In genomic region chr4:172982151-172982590, GRCh38 we compare ENCODE assay signal across 7 cellular contexts.
DNase-seq lines count a peak whose midpoint lies in the region; ATAC-seq, FAIRE-seq and TF ChIP-seq lines count a peak whose summit lies in the region.

No MANE protein-coding gene starts in this region.

- peaks cover 6% of the 10 kb centered on the region for H3K9me3 Mint-ChIP-seq in chondrocyte (ENCODE audit: low read depth)

- H3K4me1 Mint-ChIP-seq in chondrocyte (ENCODE audit: low read depth): peaks cover 20% of the 10 kb centered on the region

- TF ChIP-seq EP300 in stomach (IDR thresholded peaks at IDR 0.05): no peak

- WGBS in stomach, 5 donors: 11 to 38% (median 18%) methylated on average over 2 of the region's 2 CpGs

- no peak overlapping the region for H3K4me3 Mint-ChIP-seq in chondrocyte (ENCODE audit: unreplicated experiment)

- intact Hi-C loops in stomach (cut with DNase I; ENCODE audit: low total_unique reads): no loop called here

- ATAC-seq in HG02938 (IDR thresholded peaks at IDR 0.05; ENCODE audit: unreplicated experiment): no peak
- ATAC-seq in HG02884 (IDR thresholded peaks at IDR 0.05; ENCODE audit: unreplicated experiment): no peak

- H3K9me3 ChIP-seq in stomach: peaks cover 0 to 7% (median 0%) of the 10 kb centered on the region in 4 donors

- H3K4me3 ChIP-seq in stomach: no peak overlapping the region

- H3K36me3 ChIP-seq in stomach: no peaks in the 10 kb centered on the region

- DNase-seq in GM20000 (ENCODE audit: low spot score): peak; percentile 8
- peak; percentile 53 for DNase-seq in HTR-8/SVneo (ENCODE audit: insufficient read length, low spot score)
- DNase-seq in chondrocyte (ENCODE audit: low spot score): no peak
- DNase-seq in stomach: peak; percentile 40
- no peak for DNase-seq in caudate nucleus (lab: John Stamatoyannopoulos, UW)

- TF ChIP-seq CTCF in GM20000 (IDR thresholded peaks at IDR 0.05; ENCODE audit: extremely low read depth, missing control alignments): no peak
- no peak for TF ChIP-seq CTCF in chondrocyte (IDR thresholded peaks at IDR 0.05)
- TF ChIP-seq CTCF in stomach (IDR thresholded peaks at IDR 0.05): no peak

- FAIRE-seq in HTR-8/SVneo (lab: Jason Lieb, UNC): peak; percentile 86

- no peak for TF ChIP-seq POLR2A in stomach (IDR thresholded peaks at IDR 0.05)

- H3K36me3 Mint-ChIP-seq in chondrocyte (ENCODE audit: low read depth): peaks cover 1% of the 10 kb centered on the region

- H3K27me3 Mint-ChIP-seq in chondrocyte (ENCODE audit: low read depth): no peaks in the 10 kb centered on the region

- peaks cover 0 to 20% (median 12%) of the 10 kb centered on the region in 4 donors for H3K4me1 ChIP-seq in stomach

- H3K27ac ChIP-seq in stomach (peak overlapping the region in 2 of 5 donors; percentile 30 to 46), caudate nucleus (ENCODE audit: low read depth, low read length) (no peak overlapping the region)

- peak overlapping the region; percentile 94 for H3K27ac Mint-ChIP-seq in chondrocyte (ENCODE audit: unreplicated experiment)

- no peaks in the 10 kb centered on the region for H3K27me3 ChIP-seq in stomach

Comparison
In these comparisons a context has a peak if more than half of its experiments do, and no peak if none do; other contexts are left out.
1. DNase-seq: peak in GM20000 (single experiment), HTR-8/SVneo (single experiment) and stomach (single experiment); none in chondrocyte (single experiment) and caudate nucleus (0 of 61).